8 cellular contexts compared by ENCODE assay signal in the genomic region with DNA sequence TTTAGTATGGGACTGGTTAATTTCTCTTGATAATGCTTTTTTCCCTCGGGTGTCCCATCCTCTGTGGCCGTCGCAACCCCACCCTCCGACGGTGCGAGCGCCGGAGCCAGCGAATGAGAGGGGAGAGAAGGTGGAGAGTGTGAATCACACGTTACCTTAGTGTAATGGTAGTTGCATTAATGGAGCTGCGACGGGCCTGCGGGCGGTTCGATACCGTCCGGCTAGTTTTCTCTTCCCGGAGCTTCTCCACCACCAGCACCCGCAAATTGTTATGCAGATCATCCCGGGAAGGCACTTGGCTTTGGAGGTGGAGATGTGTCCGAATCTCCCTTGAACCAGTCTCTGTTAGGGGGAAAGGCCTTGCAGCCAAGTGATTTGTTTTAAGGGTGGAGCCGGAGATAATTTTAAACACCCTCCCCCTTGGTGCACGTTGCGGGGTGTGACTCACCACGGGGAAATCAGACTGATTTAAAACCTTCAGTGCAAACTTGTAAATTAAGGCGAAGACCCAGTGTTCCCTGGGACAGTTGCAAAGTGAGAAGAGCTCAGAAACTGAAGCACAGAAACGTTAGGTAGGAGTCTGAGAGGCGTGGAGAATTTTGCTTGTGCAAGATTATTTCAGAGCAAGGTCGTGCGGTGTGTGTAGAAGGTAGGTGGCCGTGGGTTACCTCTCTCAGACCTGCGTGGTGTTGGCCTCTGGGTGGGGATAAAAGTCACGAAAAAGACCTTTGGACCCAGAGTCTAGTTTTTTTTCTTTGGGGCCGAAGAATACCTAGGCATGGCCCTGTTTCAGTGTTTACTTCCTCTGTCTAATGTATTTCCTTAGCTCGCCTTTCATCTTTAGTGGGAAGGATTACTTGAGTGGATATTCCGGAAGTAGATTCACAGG. TPM values are rescaled to one million over a fixed set of nuclear protein-coding genes. Genes with fewer than 3 reads are reported as not detected.
DNase-seq lines count a peak whose midpoint lies in the region; ATAC-seq and TF ChIP-seq lines count a peak whose summit lies in the region.

No MANE protein-coding gene starts in this region.

- H3K27me3 ChIP-seq in Panc1 (ENCODE audit: control insufficient read depth, insufficient read depth, low read length) (no peaks in the 10 kb centered on the region), neuron (ENCODE audit: insufficient read depth, low read length) (no peaks in the 10 kb centered on the region), suprapubic skin (no peaks in the 10 kb centered on the region)

- BruUV-seq in Panc1 (replicated peaks; lab: Mats Ljungman, UMichigan) = no TSS peak

- H2AFZ ChIP-seq in neuron (ENCODE audit: low read depth, low read length) = peak overlapping the region; percentile 90

- intact Hi-C loops in Panc1 (cut with micrococcal nuclease; ENCODE audit: unreplicated experiment) = loop anchor here (2.0 kb wide), 1 partner anchor 71 kb away; no protein-coding TSS in a partner anchor

- no peak for TF ChIP-seq EP300 in suprapubic skin (IDR thresholded peaks at IDR 0.05)

- CTCF ChIA-PET in Panc1 (lab: Charles Lee) = interaction anchor here (1.8 kb wide), 1 partner anchor 14 kb away, joined by 8 read pairs; no protein-coding TSS in a partner anchor

- DNase-seq in AG08396 (ENCODE audit: low spot score) (peak; percentile 64), Panc1 (ENCODE audit: low read depth, low spot score) (peak; percentile 66), activated T-helper 1 cell treated with Interleukin-2 at 50 U/mL for 16 hours (ENCODE audit: low read depth) (peak; percentile 56), fibroblast of pulmonary artery (ENCODE audit: low read depth) (peak; percentile 65), suprapubic skin (ENCODE audit: low spot score in 2 of 2) (peak in 1 of 2 donors; percentile 84)

- POLR2A ChIA-PET in Panc1 (lab: Charles Lee) = interaction anchor here (0.6 kb wide), 1 partner anchor 8 kb away, joined by 3 read pairs; no protein-coding TSS in a partner anchor

- H3K9me3 ChIP-seq in Panc1 (ENCODE audit: control insufficient read depth, insufficient read depth, low read depth, low read length) = no peaks in the 10 kb centered on the region
- H3K9me3 ChIP-seq in neuron (ENCODE audit: low read length) = no peaks in the 10 kb centered on the region
- H3K9me3 ChIP-seq in suprapubic skin = no peaks in the 10 kb centered on the region

- ATAC-seq in GM19023 (IDR thresholded peaks at IDR 0.05; ENCODE audit: unreplicated experiment) = peak; percentile 34
- peak; percentile 32 for ATAC-seq in HG03159 (IDR thresholded peaks at IDR 0.05; ENCODE audit: unreplicated experiment)
- ATAC-seq in Panc1 = peak; percentile 76

- H3K4me1 ChIP-seq in Panc1 (ENCODE audit: control insufficient read depth, insufficient read depth, low read length) (peaks cover 8% of the 10 kb centered on the region; the same call in 1 of the 2 replicates), neuron (ENCODE audit: insufficient read depth, low read length) (peaks cover 23% of the 10 kb centered on the region), suprapubic skin (peaks cover 60% of the 10 kb centered on the region)

- TF ChIP-seq CTCF in Panc1 (IDR thresholded peaks at IDR 0.05) (no peak), fibroblast of pulmonary artery (IDR thresholded peaks at IDR 0.05; ENCODE audit: low read length, missing control alignments) (no peak), suprapubic skin (IDR thresholded peaks at IDR 0.05) (no peak)

- H3K36me3 ChIP-seq in Panc1 (ENCODE audit: control insufficient read depth, insufficient read depth, low read length) = no peaks in the 10 kb centered on the region; the same call in 1 of the 2 replicates
- H3K36me3 ChIP-seq in neuron (ENCODE audit: insufficient read depth, low read length) = no peaks in the 10 kb centered on the region
- H3K36me3 ChIP-seq in suprapubic skin = peaks cover 4% of the 10 kb centered on the region

- H3K27ac ChIP-seq in Panc1 (ENCODE audit: low read length) (peak overlapping the region; percentile 89), suprapubic skin (peak overlapping the region; percentile 99)

- in situ Hi-C loops in Panc1 (cut with HindIII; ENCODE audit: low pct_unique_long_range_greater_than_20kb, low sequenced_read_pairs) = no loop called here

- 8% methylated on average over 36 of the region's 36 CpGs for WGBS in suprapubic skin

- peak overlapping the region; percentile 73 to 82 for H3K4me3 ChIP-seq in Panc1 (ENCODE audit: low read depth in 2 of 2, low read length in 2 of 2)
- peak overlapping the region; percentile 88 for H3K4me3 ChIP-seq in fibroblast of pulmonary artery (replicated peaks; ENCODE audit: low read depth, low read length)
- H3K4me3 ChIP-seq in neuron (ENCODE audit: low read length) = peak overlapping the region; percentile 81
- H3K4me3 ChIP-seq in suprapubic skin = peak overlapping the region; percentile 78

- peak; percentile 23 to 71 for TF ChIP-seq POLR2A in suprapubic skin (IDR thresholded peaks at IDR 0.05)

RNA-seq across cellular contexts. Expression of a gene that starts 1.3 kb away (rescaled TPM):
- 23.9 TPM for total RNA-seq in Panc1 (2021; ENCODE audit: unreplicated experiment)
- polyA plus RNA-seq in Panc1 (2012; ENCODE audit: insufficient read length) = 5.1 TPM
- 100 to 1,000 TPM in 2 of 4 donors, 10 to 100 TPM in 2; 67.2 to 175 (median 103) TPM for total RNA-seq in suprapubic skin

RNA-seq across cellular contexts. Expression of a gene that starts 43.9 kb away (rescaled TPM):
- total RNA-seq in Panc1 (2021; ENCODE audit: unreplicated experiment) = 0.26 TPM
- polyA plus RNA-seq in Panc1 (2012; ENCODE audit: insufficient read length) = 0.79 TPM
- total RNA-seq in suprapubic skin = 1 to 10 TPM in 2 of 4 donors, under 1 TPM in 1, not detected in 1; 0.83 to 2.4 (median 1.4) TPM
